ENCODE assay signal across 8 cellular contexts in genomic region chr17:40648326-40648968, GRCh38. TPM values are rescaled to one million over a fixed set of nuclear protein-coding genes. Genes with fewer than 3 reads are reported as not detected.
DNase-seq lines count a peak whose midpoint lies in the region; ATAC-seq and TF ChIP-seq lines count a peak whose summit lies in the region.

No MANE protein-coding gene starts in this region.

- peak overlapping the region; percentile 83 for H2AFZ ChIP-seq in neuron (ENCODE audit: low read depth, low read length)

- H3K4me3 ChIP-seq in neuron (ENCODE audit: low read length): peak overlapping the region; percentile 100

- ATAC-seq in GM18907 (IDR thresholded peaks at IDR 0.05; ENCODE audit: unreplicated experiment): peak; percentile 27

- H3K36me3 ChIP-seq in neuron (ENCODE audit: insufficient read depth, low read length): peaks cover 23% of the 10 kb centered on the region

- peaks cover 2% of the 10 kb centered on the region for H3K27me3 ChIP-seq in neuron (ENCODE audit: insufficient read depth, low read length)

- no peak for TF ChIP-seq CTCF in AG09319 (IDR thresholded peaks at IDR 0.05; ENCODE audit: low read depth, low read length)

- DNase-seq in AG09319 (ENCODE audit: extremely low read depth, low read depth) (peak; percentile 27), HT1080 (ENCODE audit: low read depth) (peak; percentile 6), SW480 (ENCODE audit: low spot score) (peak; percentile 68), fibroblast of gingiva (ENCODE audit: low read depth) (peak; percentile 19), SIG-M5 treated with dmso at 0.1 percent for 504 hours (lab: John Stamatoyannopoulos, UW; ENCODE audit: unreplicated experiment) (no peak)
- no peak for DNase-seq in stimulated activated CD4-positive, alpha-beta T cell treated with anti-CD3 and anti-CD28 coated beads, Interleukin-1b, Interleukin-23, amount 100 ng/mL, for 48 hours

- H3K4me1 ChIP-seq in neuron (ENCODE audit: insufficient read depth, low read length): peaks cover 27% of the 10 kb centered on the region

- H3K9me3 ChIP-seq in neuron (ENCODE audit: low read length): no peaks in the 10 kb centered on the region

RNA-seq across cellular contexts. Expression of gene SMARCE1, which starts 0.8 kb away (rescaled TPM):
- 62.0 and 83.4 TPM in 2 replicates for total RNA-seq in HT1080 (2014; rRNA removed; shearing (Covaris generic))
- 81.0 and 84.8 TPM in 2 replicates for polyA plus RNA-seq in HT1080 (2015; cell fraction: cytosol; rRNA removed)
- polyA plus RNA-seq in HT1080 (2015; cell fraction: nucleus; rRNA removed): 70.5 and 86.1 TPM in 2 replicates

RNA-seq across cellular contexts. Expression of gene KRT222, which starts 16.5 kb away (rescaled TPM):
- not detected in 2 replicates for total RNA-seq in HT1080 (2014; rRNA removed; shearing (Covaris generic))
- 0.14 and 0.34 TPM in 2 replicates for polyA plus RNA-seq in HT1080 (2015; cell fraction: cytosol; rRNA removed)
- polyA plus RNA-seq in HT1080 (2015; cell fraction: nucleus; rRNA removed): 0.19 TPM in 1 of 2 replicates, not detected in the other

RNA-seq across cellular contexts. Expression of gene KRT24, which starts 55.1 kb away (rescaled TPM):
- total RNA-seq in HT1080 (2014; rRNA removed; shearing (Covaris generic)): not detected in 2 replicates
- polyA plus RNA-seq in HT1080 (2015; cell fraction: cytosol; rRNA removed): not detected in 2 replicates
- polyA plus RNA-seq in HT1080 (2015; cell fraction: nucleus; rRNA removed): not detected in 2 replicates

Comparison
In these comparisons a context has a peak if more than half of its experiments do, and no peak if none do; other contexts are left out.
1. DNase-seq: peak in AG09319 (single experiment), HT1080 (single experiment), SW480 (single experiment) and fibroblast of gingiva (single experiment); none in SIG-M5 treated with dmso at 0.1 percent for 504 hours (single experiment) and stimulated activated CD4-positive, alpha-beta T cell treated with anti-CD3 and anti-CD28 coated beads, Interleukin-1b, Interleukin-23, amount 100 ng/mL, for 48 hours (single experiment).